ENCODE assay signal across 13 cellular contexts in the genomic region with DNA sequence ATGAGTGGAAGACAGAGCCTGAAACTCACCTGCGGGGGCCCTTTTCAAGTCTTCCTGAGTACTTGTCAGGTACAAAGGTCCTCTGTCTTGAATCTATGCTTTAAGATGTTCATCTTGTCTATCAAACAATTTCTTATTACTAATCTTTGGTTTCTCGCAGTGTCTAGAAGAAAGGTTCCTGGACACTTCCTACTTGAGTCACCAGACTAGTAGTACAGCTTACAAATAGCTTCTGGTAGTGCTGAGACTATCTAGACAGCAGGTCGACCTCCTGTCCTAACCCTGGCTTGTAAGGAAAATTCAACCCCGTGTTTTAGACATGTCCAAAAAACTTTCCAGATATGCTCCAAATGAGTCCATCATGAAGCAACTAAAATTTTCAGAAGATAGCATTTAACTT.
"Had no signal": no experiment of that assay in that cellular context is flagged by ENCODE, and none has a peak within 500 bp of the region (broad histone marks: within the 10 kb centered on the region; RNA-seq: fewer than 3 reads in every experiment).

No MANE protein-coding gene starts in this region.

- H3K4me3 ChIP-seq: esophagus muscularis mucosa, hepatocyte, neural progenitor cell, right lobe of liver, smooth muscle cell, uterus had no signal

- H3K4me1 ChIP-seq: right lobe of liver had no signal

- DNase-seq: activated CD4-positive, alpha-beta T cell treated with anti-CD3 and anti-CD28 coated beads, Interleukin-2, amount 10 ng/mL, durations not matched to agents 7 days and 5 days; activated naive CD4-positive, alpha-beta T cell treated with anti-CD3 and anti-CD28 coated beads, Interleukin-2, amount 10 ng/mL, durations not matched to agents 7 days and 5 days; right lobe of liver; SK-N-SH; T-helper 1 cell; uterus had no signal

- H3K4me3 Mint-ChIP-seq: activated CD4-positive, alpha-beta T cell treated with anti-CD3 and anti-CD28 coated beads, Interleukin-2, amount 10 ng/mL, durations not matched to agents 7 days and 5 days; activated naive CD4-positive, alpha-beta T cell treated with anti-CD3 and anti-CD28 coated beads, Interleukin-2, amount 10 ng/mL, durations not matched to agents 7 days and 5 days; neural progenitor cell had no signal

- H3K27ac Mint-ChIP-seq: activated CD4-positive, alpha-beta T cell treated with anti-CD3 and anti-CD28 coated beads, Interleukin-2, amount 10 ng/mL, durations not matched to agents 7 days and 5 days; activated naive CD4-positive, alpha-beta T cell treated with anti-CD3 and anti-CD28 coated beads, Interleukin-2, amount 10 ng/mL, durations not matched to agents 7 days and 5 days; activated T-helper 2 cell treated with anti-CD3 and anti-CD28 coated beads, Interferon-gamma antibody, Interleukin-2, Interleukin-4, amounts not matched to agents 10 μg/mL and 5 μg/mL and 100 μg/mL, durations not matched to agents 14 hours and 24 hours and 36 hours; neural progenitor cell had no signal

- H3K27me3 Mint-ChIP-seq: activated CD4-positive, alpha-beta T cell treated with anti-CD3 and anti-CD28 coated beads, Interleukin-2, amount 10 ng/mL, durations not matched to agents 7 days and 5 days; activated naive CD4-positive, alpha-beta T cell treated with anti-CD3 and anti-CD28 coated beads, Interleukin-2, amount 10 ng/mL, durations not matched to agents 7 days and 5 days had no signal

- FAIRE-seq: colon, endometrium had no signal

- H3K36me3 ChIP-seq: esophagus muscularis mucosa, neural progenitor cell, right lobe of liver, uterus had no signal

- H3K9me3 ChIP-seq: esophagus muscularis mucosa, right lobe of liver, SK-N-SH, uterus had no signal

- ATAC-seq: right lobe of liver had no signal

- H3K4me1 Mint-ChIP-seq: neural progenitor cell had no signal

- H3K9me3 Mint-ChIP-seq: activated CD4-positive, alpha-beta T cell treated with anti-CD3 and anti-CD28 coated beads, Interleukin-2, amount 10 ng/mL, durations not matched to agents 7 days and 5 days; activated naive CD4-positive, alpha-beta T cell treated with anti-CD3 and anti-CD28 coated beads, Interleukin-2, amount 10 ng/mL, durations not matched to agents 7 days and 5 days; activated T-helper 2 cell treated with anti-CD3 and anti-CD28 coated beads, Interferon-gamma antibody, Interleukin-2, Interleukin-4, amounts not matched to agents 10 μg/mL and 5 μg/mL and 100 μg/mL, durations not matched to agents 14 hours and 24 hours and 36 hours; neural progenitor cell had no signal
